Comparison of ENCODE assay signal across 8 cellular contexts in the genomic region with DNA sequence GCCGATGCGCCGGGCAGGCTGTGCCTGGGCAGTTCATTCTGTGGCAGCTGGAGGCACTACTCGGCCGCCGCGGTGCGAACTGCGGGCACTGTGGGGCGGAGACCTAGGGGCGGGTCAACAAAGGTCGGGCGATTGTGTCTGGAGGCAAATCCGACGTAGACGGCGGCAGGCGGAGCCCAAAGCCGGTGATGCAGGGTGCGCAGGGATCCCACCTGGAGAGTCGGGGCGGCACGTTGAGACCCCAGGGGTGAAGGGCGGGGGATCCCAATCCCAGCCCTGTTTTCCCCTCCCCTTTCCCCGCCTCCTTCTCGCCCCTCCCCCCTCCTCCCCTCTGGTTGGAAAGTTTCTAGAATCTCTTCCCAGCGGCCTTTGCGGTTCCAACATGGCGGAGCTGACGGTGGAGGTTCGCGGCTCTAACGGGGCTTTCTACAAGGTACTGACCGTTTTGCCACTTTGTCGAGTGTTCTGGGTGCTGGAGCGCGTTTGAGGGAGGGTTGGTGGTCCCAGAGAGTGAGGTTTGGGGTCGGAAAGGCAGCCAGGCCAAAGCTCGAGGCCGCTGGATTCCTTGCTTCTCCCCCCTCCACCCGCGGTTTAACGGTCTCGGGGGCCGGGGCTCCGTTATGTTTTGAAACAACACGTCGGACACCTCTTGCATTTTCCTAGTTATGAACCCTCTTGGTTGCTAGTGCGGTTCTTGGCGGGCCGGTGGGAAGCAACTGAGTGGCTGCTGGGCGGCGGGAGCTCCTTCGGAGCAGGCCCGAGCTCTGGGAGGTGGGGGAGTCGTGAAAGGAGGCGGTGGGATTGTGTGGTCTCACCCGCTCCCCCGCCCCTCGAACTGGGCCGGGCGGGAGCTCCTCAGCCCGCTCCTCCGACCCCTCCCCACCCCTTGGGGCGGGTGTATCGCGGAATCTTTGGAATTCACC. TPM values are rescaled to one million over a fixed set of nuclear protein-coding genes. Genes with fewer than 3 reads are reported as not detected.
DNase-seq lines count a peak whose midpoint lies in the region; ATAC-seq and TF ChIP-seq lines count a peak whose summit lies in the region.

Gene FXR1 (plus strand): TSS at position 367 of the 923 bp plus-strand sequence. CDS start 16 bp downstream, at position 383.

- DNase-seq in GM13977 (ENCODE audit: low spot score): peak; percentile 81
- DNase-seq in NCI-H146 treated with DMSO at 0.1 percent for 48 hours (lab: John Stamatoyannopoulos, UW; ENCODE audit: unreplicated experiment): peak; percentile 99
- peak; percentile 69 for DNase-seq in amniotic stem cell (lab: John Stamatoyannopoulos, UW)
- DNase-seq in left ventricle myocardium superior: peak; percentile 93
- peak; percentile 35 for DNase-seq in pulmonary artery endothelial cell (ENCODE audit: low read depth, low spot score)
- DNase-seq in uterus: peak; percentile 79 to 84

- no peaks in the 10 kb centered on the region for H3K27me3 ChIP-seq in uterus

- TF ChIP-seq CTCF in GM13977 (IDR thresholded peaks at IDR 0.05; ENCODE audit: extremely low read depth, insufficient read depth, missing control alignments): peak; percentile 67
- TF ChIP-seq CTCF in uterus (IDR thresholded peaks at IDR 0.05): peak; percentile 72 to 88 (median 78)

- in situ Hi-C loops in GM13977 (cut with MboI; ENCODE audit: low pct_unique_long_range_greater_than_20kb, low sequenced_read_pairs, unreplicated experiment): no loop called here

- peak; percentile 60 to 79 for TF ChIP-seq POLR2A in uterus (IDR thresholded peaks at IDR 0.05)

- peak within 1 kb of the TSS; percentile 74 to 85 for H3K4me3 ChIP-seq in uterus

- ATAC-seq in HG02884 (IDR thresholded peaks at IDR 0.05; ENCODE audit: unreplicated experiment) (peak; percentile 98), left ventricle myocardium superior (peak; percentile 99)

- peak within 1 kb of the TSS; percentile 82 to 98 for H3K27ac ChIP-seq in uterus

- H3K4me1 ChIP-seq in uterus: peaks cover 0 to 5% of the 10 kb centered on the region in 2 donors

- H3K9me3 ChIP-seq in uterus: no peaks in the 10 kb centered on the region

- no peaks in the 10 kb centered on the region for H3K36me3 ChIP-seq in uterus

- intact Hi-C loops in T-helper 1 cell treated with Interleukin-12 subunit alpha and Interleukin-12 subunit beta and Interleukin-4 antibody, amounts not matched to agents 30 ng/mL and 1 ng/mL, for 36 hours (cut with micrococcal nuclease): loop anchor here (1.0 to 10.0 kb wide), 14 partner anchors 44 to 1898 kb away; partner anchors contain the start of genes ACTL6A, ATP11B, DNAJC19 and GNB4
- intact Hi-C loops in left ventricle myocardium superior (cut with micrococcal nuclease): no loop called here
- intact Hi-C loops in uterus (cut with DNase I; ENCODE audit: low total_unique reads): no loop called here

RNA-seq across cellular contexts. Expression of gene FXR1, which starts in this region (rescaled TPM):
- total RNA-seq in T-helper 1 cell treated with Interleukin-12 subunit alpha and Interleukin-12 subunit beta and Interleukin-4 antibody, amounts not matched to agents 30 ng/mL and 1 ng/mL, for 36 hours: 118 and 121 TPM in 2 replicates
- total RNA-seq in left ventricle myocardium superior (328 TPM), pulmonary artery endothelial cell (219 and 244 TPM in 2 replicates), uterus (100 to 1,000 TPM in 2 of 4 donors, 10 to 100 TPM in 2; 84.5 to 236 (median 108) TPM)

Comparison
In these comparisons a context has a peak if more than half of its experiments do, and no peak if none do; other contexts are left out.
1. Peak in every context shown above with its lines: DNase-seq, ATAC-seq, H3K4me3 ChIP-seq and H3K27ac ChIP-seq.
2. DNase-seq: peak in every context shown above with its lines; median percentile 99 in NCI-H146 treated with DMSO at 0.1 percent for 48 hours; 93 in left ventricle myocardium superior; 82 in uterus; 81 in GM13977; 69 in amniotic stem cell; 35 in pulmonary artery endothelial cell.